In the genomic region with DNA sequence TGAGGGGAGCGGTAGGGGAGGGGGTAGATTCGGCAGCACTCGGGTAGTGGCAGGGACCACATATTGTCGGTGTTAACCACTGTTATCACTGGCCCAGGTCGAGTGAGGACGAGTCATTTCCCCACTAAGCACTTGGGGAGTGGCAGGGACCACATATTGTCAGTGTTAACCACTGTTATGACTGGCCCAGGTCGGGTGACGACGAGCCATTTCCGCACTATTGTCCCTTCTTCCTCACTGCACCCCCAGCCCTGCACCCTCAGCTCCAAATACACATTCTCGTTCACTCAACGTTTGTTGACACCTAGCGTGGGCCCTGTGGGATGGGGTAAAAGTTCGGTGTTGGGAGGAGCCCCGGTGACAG, we compare ENCODE assay signal across 8 cellular contexts. TPM values are rescaled to one million over a fixed set of nuclear protein-coding genes. Genes with fewer than 3 reads are reported as not detected.
DNase-seq lines count a peak whose midpoint lies in the region; ATAC-seq and TF ChIP-seq lines count a peak whose summit lies in the region.

No MANE protein-coding gene starts in this region.

- H3K4me1 ChIP-seq in effector memory CD4-positive, alpha-beta T cell (ENCODE audit: control insufficient read depth, insufficient read depth, low read length, poor library complexity, severe bottlenecking): peaks cover 29% of the 10 kb centered on the region
- H3K4me1 ChIP-seq in thoracic aorta (ENCODE audit: control insufficient read depth in 1 of 2, low read depth in 2 of 2): peaks cover 0 to 24% of the 10 kb centered on the region in 2 donors

- CTCF ChIA-PET in activated CD4-positive, alpha-beta T cell treated with anti-CD3 and anti-CD28 coated beads, Interleukin-2, amount 10 ng/mL, durations not matched to agents 7 days and 5 days (lab: Charles Lee): interaction anchor here (5.2 kb wide), 1 partner anchor 11 kb away, joined by 31 read pairs; no protein-coding TSS in a partner anchor

- peak; percentile 11 for DNase-seq in A172 (ENCODE audit: low spot score)
- DNase-seq in GM19240 (ENCODE audit: insufficient read length, low spot score): peak; percentile 29
- DNase-seq in activated CD4-positive, alpha-beta T cell treated with anti-CD3 and anti-CD28 coated beads, Interleukin-2, amount 10 ng/mL, durations not matched to agents 7 days and 5 days: peak; percentile 65
- peak; percentile 79 to 84 (median 81) for DNase-seq in effector memory CD4-positive, alpha-beta T cell
- DNase-seq in neural crest cell (ENCODE audit: low read depth, low spot score): no peak
- peak; percentile 15 for DNase-seq in thoracic aorta (ENCODE audit: low spot score)
- no peak for DNase-seq in NCI-H2081 treated with DMSO at 0.1 percent for 48 hours (lab: John Stamatoyannopoulos, UW)

- TF ChIP-seq CTCF in neural crest cell (conservative IDR thresholded peaks at IDR 0.05) (no peak), thoracic aorta (IDR thresholded peaks at IDR 0.05) (no peak)

- H3K27me3 Mint-ChIP-seq in activated CD4-positive, alpha-beta T cell treated with anti-CD3 and anti-CD28 coated beads, Interleukin-2, amount 10 ng/mL, durations not matched to agents 7 days and 5 days: peaks cover 10% of the 10 kb centered on the region
- peaks cover 1% of the 10 kb centered on the region for H3K27me3 Mint-ChIP-seq in neural crest cell (ENCODE audit: low read depth)

- POLR2A ChIA-PET in activated CD4-positive, alpha-beta T cell treated with anti-CD3 and anti-CD28 coated beads, Interleukin-2, amount 10 ng/mL, durations not matched to agents 7 days and 5 days (lab: Charles Lee): interaction anchor here (0.7 kb wide), 1 partner anchor 538 kb away, joined by 3 read pairs; no protein-coding TSS in a partner anchor

- no peaks in the 10 kb centered on the region for H3K27me3 ChIP-seq in effector memory CD4-positive, alpha-beta T cell (replicated peaks; ENCODE audit: control insufficient read depth, insufficient read depth, low read length, poor library complexity, severe bottlenecking)
- no peaks in the 10 kb centered on the region for H3K27me3 ChIP-seq in thoracic aorta (replicated peaks; ENCODE audit: insufficient read depth)

- H3K27ac ChIP-seq in effector memory CD4-positive, alpha-beta T cell (ENCODE audit: insufficient read depth, low read length, poor library complexity, severe bottlenecking): peak overlapping the region; percentile 96
- peak overlapping the region; percentile 91 to 94 for H3K27ac ChIP-seq in thoracic aorta

- H3K36me3 ChIP-seq in effector memory CD4-positive, alpha-beta T cell (ENCODE audit: control insufficient read depth, insufficient read depth, low read length): no peaks in the 10 kb centered on the region
- H3K36me3 ChIP-seq in thoracic aorta: no peaks in the 10 kb centered on the region

- H3K4me3 Mint-ChIP-seq in activated CD4-positive, alpha-beta T cell treated with anti-CD3 and anti-CD28 coated beads, Interleukin-2, amount 10 ng/mL, durations not matched to agents 7 days and 5 days: peak overlapping the region; percentile 95
- H3K4me3 Mint-ChIP-seq in neural crest cell: peak overlapping the region; percentile 97

- no peaks in the 10 kb centered on the region for H3K9me3 ChIP-seq in effector memory CD4-positive, alpha-beta T cell (ENCODE audit: control insufficient read depth, low read length)
- no peaks in the 10 kb centered on the region for H3K9me3 ChIP-seq in thoracic aorta

- H3K9me3 Mint-ChIP-seq in activated CD4-positive, alpha-beta T cell treated with anti-CD3 and anti-CD28 coated beads, Interleukin-2, amount 10 ng/mL, durations not matched to agents 7 days and 5 days: no peaks in the 10 kb centered on the region
- peaks cover under 1% of the 10 kb centered on the region for H3K9me3 Mint-ChIP-seq in neural crest cell

- H3K4me1 Mint-ChIP-seq in activated CD4-positive, alpha-beta T cell treated with anti-CD3 and anti-CD28 coated beads, Interleukin-2, amount 10 ng/mL, durations not matched to agents 7 days and 5 days: peaks cover 32% of the 10 kb centered on the region
- H3K4me1 Mint-ChIP-seq in neural crest cell: peaks cover 30% of the 10 kb centered on the region

- H3K4me3 ChIP-seq in effector memory CD4-positive, alpha-beta T cell (ENCODE audit: insufficient read depth, low read depth, low read length, poor library complexity, severe bottlenecking): peak overlapping the region; percentile 86
- peak overlapping the region; percentile 87 for H3K4me3 ChIP-seq in thoracic aorta

- ATAC-seq in HG03442 (IDR thresholded peaks at IDR 0.05; ENCODE audit: unreplicated experiment) (peak; percentile 55), thoracic aorta (ENCODE audit: insufficient number of reproducible peaks, low FRiP score, low read depth) (no peak)

- H3K27ac Mint-ChIP-seq in activated CD4-positive, alpha-beta T cell treated with anti-CD3 and anti-CD28 coated beads, Interleukin-2, amount 10 ng/mL, durations not matched to agents 7 days and 5 days: peak overlapping the region; percentile 100
- peak overlapping the region; percentile 14 for H3K27ac Mint-ChIP-seq in neural crest cell (ENCODE audit: unreplicated experiment)

- H3K36me3 Mint-ChIP-seq in activated CD4-positive, alpha-beta T cell treated with anti-CD3 and anti-CD28 coated beads, Interleukin-2, amount 10 ng/mL, durations not matched to agents 7 days and 5 days (ENCODE audit: low read depth): peaks cover 19% of the 10 kb centered on the region
- H3K36me3 Mint-ChIP-seq in neural crest cell (ENCODE audit: low read depth): peaks cover 2% of the 10 kb centered on the region

RNA-seq across cellular contexts. Expression of gene CLN5, which starts 0.5 kb away (rescaled TPM):
- 18.7 and 24.9 TPM in 2 replicates for total RNA-seq in A172 (2014; rRNA removed; shearing (Covaris generic))
- 10 to 100 TPM; 15.5 to 15.8 TPM for total RNA-seq in activated CD4-positive, alpha-beta T cell treated with anti-CD3 and anti-CD28 coated beads, Interleukin-2, amount 10 ng/mL, durations not matched to agents 7 days and 5 days
- 17.3 and 17.5 TPM in 2 replicates for total RNA-seq in neural crest cell
- 10 to 100 TPM; 21.4 to 29.1 TPM for total RNA-seq in thoracic aorta

RNA-seq across cellular contexts. Expression of gene FBXL3, which starts 35.5 kb away (rescaled TPM):
- total RNA-seq in A172 (2014; rRNA removed; shearing (Covaris generic)): 37.7 and 39.9 TPM in 2 replicates
- 10 to 100 TPM; 41.3 to 43.2 TPM for total RNA-seq in activated CD4-positive, alpha-beta T cell treated with anti-CD3 and anti-CD28 coated beads, Interleukin-2, amount 10 ng/mL, durations not matched to agents 7 days and 5 days
- total RNA-seq in neural crest cell: 21.7 and 25.1 TPM in 2 replicates
- total RNA-seq in thoracic aorta: 100 to 1,000 TPM; 111 to 119 TPM

RNA-seq across cellular contexts. Expression of gene ACOD1, which starts 43.1 kb away (rescaled TPM):
- not detected in 2 replicates for total RNA-seq in A172 (2014; rRNA removed; shearing (Covaris generic))
- total RNA-seq in activated CD4-positive, alpha-beta T cell treated with anti-CD3 and anti-CD28 coated beads, Interleukin-2, amount 10 ng/mL, durations not matched to agents 7 days and 5 days: not detected
- total RNA-seq in neural crest cell (not detected in 2 replicates), thoracic aorta (not detected)

Comparison
In these comparisons a context has a peak if more than half of its experiments do, and no peak if none do; other contexts are left out.
1. DNase-seq: peak in A172 (single experiment), GM19240 (single experiment), activated CD4-positive, alpha-beta T cell treated with anti-CD3 and anti-CD28 coated beads, Interleukin-2, amount 10 ng/mL, durations not matched to agents 7 days and 5 days (single experiment), effector memory CD4-positive, alpha-beta T cell (3 of 3) and thoracic aorta (single experiment); none in neural crest cell (single experiment) and NCI-H2081 treated with DMSO at 0.1 percent for 48 hours (single experiment).